In genomic region chr12:120903382-120903817, GRCh38 we compare ENCODE assay signal across 8 cellular contexts. TPM values are rescaled to one million over a fixed set of nuclear protein-coding genes. Genes with fewer than 3 reads are reported as not detected.
DNase-seq lines count a peak whose midpoint lies in the region; ATAC-seq and TF ChIP-seq lines count a peak whose summit lies in the region.

No MANE protein-coding gene starts in this region.

- H2AFZ ChIP-seq in SU-DHL-6 (ENCODE audit: low read depth, low read length, severe bottlenecking): peak overlapping the region; percentile 73

- peak overlapping the region; percentile 80 for H3K4me2 ChIP-seq in SU-DHL-6 (ENCODE audit: low read depth, low read length, poor library complexity, severe bottlenecking)

- H3K27ac ChIP-seq in SU-DHL-6 (ENCODE audit: low read depth, low read length) (peak overlapping the region; percentile 64), right atrium auricular region (peak overlapping the region; percentile 88), aorta (ENCODE audit: low read depth in 1 of 2, low read length in 2 of 2) (peak overlapping the region in 1 of 2 donors; percentile 23)

- H3K36me3 ChIP-seq in SU-DHL-6 (ENCODE audit: low read length) (no peaks in the 10 kb centered on the region), right atrium auricular region (no peaks in the 10 kb centered on the region), aorta (ENCODE audit: control insufficient read depth in 1 of 2, insufficient read depth in 2 of 2, low read length in 1 of 2) (no peaks in the 10 kb centered on the region)

- H4K20me1 ChIP-seq in SU-DHL-6 (ENCODE audit: low read depth, low read length): peaks cover 6% of the 10 kb centered on the region; the same call in 1 of the 2 replicates

- H3K79me2 ChIP-seq in SU-DHL-6 (ENCODE audit: insufficient read depth, low read length): peaks cover 53% of the 10 kb centered on the region

- H3K27me3 ChIP-seq in SU-DHL-6 (ENCODE audit: low read length) (no peaks in the 10 kb centered on the region), right atrium auricular region (no peaks in the 10 kb centered on the region), aorta (ENCODE audit: control insufficient read depth in 1 of 2, insufficient read depth in 2 of 2, low read length in 1 of 2) (no peaks in the 10 kb centered on the region)

- no peaks in the 10 kb centered on the region for H3K9me3 Mint-ChIP-seq in activated naive CD8-positive, alpha-beta T cell treated with anti-CD3 and anti-CD28 coated beads, Interleukin-2, amount 50 U/mL, for 24 hours

- DNase-seq in Ammon's horn (ENCODE audit: low spot score) (peak; percentile 59), right atrium auricular region (ENCODE audit: low spot score) (peak; percentile 64), renal cortical epithelial cell (ENCODE audit: low read depth) (peak; percentile 35), aorta (peak; percentile 78 to 86)
- DNase-seq in activated naive CD8-positive, alpha-beta T cell treated with anti-CD3 and anti-CD28 coated beads, Interleukin-2, amount 50 U/mL, for 24 hours: peak; percentile 75

- H3K4me1 ChIP-seq in right atrium auricular region (peaks cover 0 to 28% of the 10 kb centered on the region in 2 donors), aorta (ENCODE audit: control insufficient read depth in 1 of 2, insufficient read depth in 2 of 2, low read length in 2 of 2) (peaks cover 1 to 8% of the 10 kb centered on the region in 2 donors)

- no peaks in the 10 kb centered on the region for H3K27me3 Mint-ChIP-seq in activated naive CD8-positive, alpha-beta T cell treated with anti-CD3 and anti-CD28 coated beads, Interleukin-2, amount 50 U/mL, for 24 hours

- H3K4me3 Mint-ChIP-seq in activated naive CD8-positive, alpha-beta T cell treated with anti-CD3 and anti-CD28 coated beads, Interleukin-2, amount 50 U/mL, for 24 hours: peak overlapping the region; percentile 98

- H3K9me3 ChIP-seq in SU-DHL-6 (ENCODE audit: insufficient read depth, low read length) (no peaks in the 10 kb centered on the region), right atrium auricular region (no peaks in the 10 kb centered on the region), aorta (ENCODE audit: control insufficient read depth, low read length) (no peaks in the 10 kb centered on the region)

- TF ChIP-seq CTCF in SU-DHL-6 (IDR thresholded peaks at IDR 0.05; ENCODE audit: insufficient read depth, low read length, poor library complexity, severe bottlenecking) (no peak), right atrium auricular region (IDR thresholded peaks at IDR 0.05) (no peak)

- WGBS in aorta, 2 donors: 1% methylated on average over 14 to 31 of the region's 32 CpGs

- H3K4me3 ChIP-seq in SU-DHL-6 (ENCODE audit: insufficient read depth, low read length, poor library complexity, severe bottlenecking): peak overlapping the region; percentile 94
- peak overlapping the region; percentile 80 to 98 for H3K4me3 ChIP-seq in right atrium auricular region
- H3K4me3 ChIP-seq in aorta (ENCODE audit: low read length in 2 of 2): peak overlapping the region; percentile 93 to 98

- intact Hi-C loops in aorta (cut with DNase I): loop anchor here in 1 of 2 donors (10.0 kb wide), 1 partner anchor 69 kb away; no protein-coding TSS in a partner anchor

- H3K27ac Mint-ChIP-seq in activated naive CD8-positive, alpha-beta T cell treated with anti-CD3 and anti-CD28 coated beads, Interleukin-2, amount 50 U/mL, for 24 hours: peak overlapping the region; percentile 90

- peak; percentile 39 for ATAC-seq in GM19025 (IDR thresholded peaks at IDR 0.05; ENCODE audit: low read depth, unreplicated experiment)
- ATAC-seq in HG03354 (IDR thresholded peaks at IDR 0.05; ENCODE audit: poor library complexity, severe bottlenecking, unreplicated experiment): peak; percentile 43
- peak; percentile 63 for ATAC-seq in activated naive CD8-positive, alpha-beta T cell treated with anti-CD3 and anti-CD28 coated beads, Interleukin-2, amount 50 U/mL, for 24 hours
- ATAC-seq in aorta (ENCODE audit: low FRiP score): peak; percentile 40

- H3K9ac ChIP-seq in SU-DHL-6 (ENCODE audit: low read length): peak overlapping the region; percentile 88

- H3K36me3 Mint-ChIP-seq in activated naive CD8-positive, alpha-beta T cell treated with anti-CD3 and anti-CD28 coated beads, Interleukin-2, amount 50 U/mL, for 24 hours (ENCODE audit: low read depth): peaks cover 6% of the 10 kb centered on the region

- peaks cover 41% of the 10 kb centered on the region for H3K4me1 Mint-ChIP-seq in activated naive CD8-positive, alpha-beta T cell treated with anti-CD3 and anti-CD28 coated beads, Interleukin-2, amount 50 U/mL, for 24 hours

- H3F3A ChIP-seq in SU-DHL-6 (ENCODE audit: insufficient read depth): no peaks in the 10 kb centered on the region; the same call in none of the 2 replicates

- no peaks in the 10 kb centered on the region for H3K9me2 ChIP-seq in SU-DHL-6 (replicated peaks; ENCODE audit: insufficient read depth, low read length)

RNA-seq across cellular contexts. Expression of gene SPPL3, which starts 0.8 kb away (rescaled TPM):
- 10 to 100 TPM; 13.8 to 16.5 TPM for total RNA-seq in right atrium auricular region
- 6.6 and 13.5 TPM in 2 replicates for total RNA-seq in renal cortical epithelial cell
- 10 to 100 TPM; 33.1 to 48.9 TPM for total RNA-seq in aorta
- polyA plus RNA-seq in aorta: 10 to 100 TPM in 1 of 2 donors, 1 to 10 TPM in 1; 5.4 to 21.7 TPM
